Comparison of ENCODE assay signal across 1 cellular context in genomic region chr1:153658400-153659174, GRCh38.
TF ChIP-seq lines count a peak whose summit lies in the region.

TSS of gene SNAPIN (plus strand) at chr1:153658703. CDS start at chr1:153658744, 41 bp downstream.

TF ChIP-seq in K562, 482 proteins besides CTCF, POLR2A, EP300 and RAD21 (continued from another document and continues in another):
- no peak for TF ChIP-seq E4F1 (CRISPR knock-in tag; IDR thresholded peaks at IDR 0.05; ENCODE audit: borderline replicate concordance)
- no peak for TF ChIP-seq SMARCC2 (IDR thresholded peaks at IDR 0.05; ENCODE audit: low read depth)
- no peak for TF ChIP-seq SMC3 (conservative IDR thresholded peaks at IDR 0.05; ENCODE audit: insufficient read depth, low read depth, low read length)
- no peak for TF ChIP-seq ZNF133 (CRISPR knock-in tag; IDR thresholded peaks at IDR 0.05)
- no peak for TF ChIP-seq ZNF282 (CRISPR knock-in tag; IDR thresholded peaks at IDR 0.05)
- no peak for TF ChIP-seq PHTF2 (CRISPR knock-in tag; IDR thresholded peaks at IDR 0.05)
- no peak for TF ChIP-seq BRD9 (IDR thresholded peaks at IDR 0.05; ENCODE audit: low read depth, partially characterized antibody)
- TF ChIP-seq NR0B1 (IDR thresholded peaks at IDR 0.05; ENCODE audit: partially characterized antibody): no peak
- peak; percentile 79 for TF ChIP-seq ZNF395 (CRISPR knock-in tag; IDR thresholded peaks at IDR 0.05)
- TF ChIP-seq ZNF318 (IDR thresholded peaks at IDR 0.05; ENCODE audit: borderline replicate concordance in 1 of 2, low read depth in 1 of 2): no peak
- no peak for TF ChIP-seq FOXO4 (CRISPR knock-in tag; IDR thresholded peaks at IDR 0.05)
- TF ChIP-seq NUFIP1 (IDR thresholded peaks at IDR 0.05; ENCODE audit: partially characterized antibody): no peak
- no peak for TF ChIP-seq HOMEZ (CRISPR knock-in tag; IDR thresholded peaks at IDR 0.05)
- TF ChIP-seq E2F8 (IDR thresholded peaks at IDR 0.05; ENCODE audit: low read depth, partially characterized antibody): peak; percentile 36
- TF ChIP-seq GABPA (tag; conservative IDR thresholded peaks at IDR 0.05; ENCODE audit: low read depth): peak; percentile 84
- TF ChIP-seq SMARCE1 (IDR thresholded peaks at IDR 0.05): no peak
- TF ChIP-seq POLR2G (IDR thresholded peaks at IDR 0.05; ENCODE audit: low read depth, low read length): peak; percentile 96
- TF ChIP-seq ZNF121 (CRISPR knock-in tag; conservative IDR thresholded peaks at IDR 0.05): no peak
- TF ChIP-seq ZNF263 (CRISPR knock-in tag; IDR thresholded peaks at IDR 0.05; ENCODE audit: borderline replicate concordance): 0 out of 2 replicates have a peak, but pooled peaks have one; percentile 17
- no peak for TF ChIP-seq THRA (IDR thresholded peaks at IDR 0.05)
- TF ChIP-seq KAT2B (IDR thresholded peaks at IDR 0.05; ENCODE audit: low read depth, low read length): no peak
- TF ChIP-seq BCOR (IDR thresholded peaks at IDR 0.05): no peak
- peak; percentile 48; the same call in 1 of the 2 replicates for TF ChIP-seq ZBTB7A (IDR thresholded peaks at IDR 0.05; ENCODE audit: borderline replicate concordance, control insufficient read depth, low read depth, low read length)
- TF ChIP-seq ESRRA (IDR thresholded peaks at IDR 0.05; ENCODE audit: borderline replicate concordance, low read depth): peak; percentile 47; the same call in 1 of the 2 replicates
- TF ChIP-seq TBL1XR1 (IDR thresholded peaks at IDR 0.05; ENCODE audit: low read length in 2 of 2): no peak; a peak in 1 of 4 replicates
- TF ChIP-seq RBBP5 (IDR thresholded peaks at IDR 0.05; ENCODE audit: borderline replicate concordance, insufficient read depth, low read length, poor library complexity, severe bottlenecking): peak; percentile 99
- TF ChIP-seq TCF7L2 (IDR thresholded peaks at IDR 0.05; ENCODE audit: low read depth, low read length): no peak
- no peak for TF ChIP-seq ZNF699 (CRISPR knock-in tag; IDR thresholded peaks at IDR 0.05; ENCODE audit: insufficient replicate concordance)
- no peak for TF ChIP-seq ZNF124 (CRISPR knock-in tag; IDR thresholded peaks at IDR 0.05)
- TF ChIP-seq HNRNPK (IDR thresholded peaks at IDR 0.05; ENCODE audit: low read depth, low read length, poor library complexity, severe bottlenecking): no peak
- no peak; the same call in 1 of the 2 replicates for TF ChIP-seq CBX1 (IDR thresholded peaks at IDR 0.05; ENCODE audit: low read depth)
- no peak for TF ChIP-seq ZBED1 (IDR thresholded peaks at IDR 0.05)
- TF ChIP-seq MITF (IDR thresholded peaks at IDR 0.05): no peak
- no peak for TF ChIP-seq WHSC1 (IDR thresholded peaks at IDR 0.05; ENCODE audit: low read length)
